27 cellular contexts compared by ENCODE assay signal in genomic region chr21:44650973-44651675, GRCh38. TPM values are rescaled to one million over a fixed set of nuclear protein-coding genes. Genes with fewer than 3 reads are reported as not detected.
"Had no signal": no experiment of that assay in that cellular context is flagged by ENCODE, and none has a peak within 500 bp of the region (broad histone marks: within the 10 kb centered on the region; RNA-seq: fewer than 3 reads in every experiment).

No MANE protein-coding gene starts in this region.

- H3K4me2 ChIP-seq: smooth muscle cell had no signal

- H3K36me3 ChIP-seq: esophagus squamous epithelium, gastrocnemius medialis, left lung, neutrophil, sigmoid colon, thoracic aorta, upper lobe of left lung had no signal

- H3K27me3 Mint-ChIP-seq: activated naive CD8-positive, alpha-beta T cell treated with anti-CD3 and anti-CD28 coated beads for 36 hours; activated T-helper 17 cell treated with anti-CD3 and anti-CD28 coated beads, Interleukin-2, amount 50 U/mL, for 72 hours; central memory CD8-positive, alpha-beta T cell; natural killer cell treated with Interleukin-12 subunit alpha and Interleukin-12 subunit beta and Interleukin-15 and Interleukin-18, amount 100 ng/mL, for 72 hours had no signal

- H3K27me3 ChIP-seq: upper lobe of left lung had no signal

- H3K4me3 ChIP-seq: esophagus squamous epithelium, gastrocnemius medialis, left lung, sigmoid colon, smooth muscle cell, thoracic aorta, upper lobe of left lung had no signal

- H3K9ac ChIP-seq: parathyroid adenoma had no signal

- H3K27ac Mint-ChIP-seq: activated naive CD8-positive, alpha-beta T cell treated with anti-CD3 and anti-CD28 coated beads for 36 hours; activated T-helper 17 cell treated with anti-CD3 and anti-CD28 coated beads, Interleukin-2, amount 50 U/mL, for 72 hours; mesothelial cell of epicardium; natural killer cell treated with Interleukin-12 subunit alpha and Interleukin-12 subunit beta and Interleukin-15 and Interleukin-18, amount 100 ng/mL, for 72 hours; T-helper 1 cell treated with Interleukin-12 subunit alpha and Interleukin-12 subunit beta and Interleukin-4 antibody, amounts not matched to agents 30 μg/mL and 1 μg/mL, for 36 hours had no signal

- ATAC-seq: activated T-helper 17 cell treated with anti-CD3 and anti-CD28 coated beads, Interleukin-2, amount 50 U/mL, for 72 hours; gastrocnemius medialis; left lung; natural killer cell treated with Interleukin-12 subunit alpha and Interleukin-12 subunit beta and Interleukin-15 and Interleukin-18, amount 100 ng/mL, for 72 hours had no signal

- H3K4me3 Mint-ChIP-seq: activated naive CD8-positive, alpha-beta T cell treated with anti-CD3 and anti-CD28 coated beads for 36 hours; activated T-helper 17 cell treated with anti-CD3 and anti-CD28 coated beads, Interleukin-2, amount 50 U/mL, for 72 hours; central memory CD8-positive, alpha-beta T cell; mesothelial cell of epicardium; natural killer cell treated with Interleukin-12 subunit alpha and Interleukin-12 subunit beta and Interleukin-15 and Interleukin-18, amount 100 ng/mL, for 72 hours; T-helper 1 cell treated with Interleukin-12 subunit alpha and Interleukin-12 subunit beta and Interleukin-4 antibody, amounts not matched to agents 30 μg/mL and 1 μg/mL, for 36 hours had no signal

- H3K36me3 Mint-ChIP-seq: mesothelial cell of epicardium had no signal

- DNase-seq: activated CD4-positive, alpha-beta T cell treated with anti-CD3 and anti-CD28 coated beads for 4 hours; activated CD4-positive, alpha-beta T cell treated with anti-CD3 and anti-CD28 coated beads, Interleukin-2, amount 50 U/mL, for 48 hours; activated CD4-positive, CD25-positive, alpha-beta regulatory T cell; activated naive CD8-positive, alpha-beta T cell treated with anti-CD3 and anti-CD28 coated beads for 36 hours; activated T-cell treated with anti-CD3 and anti-CD28 coated beads, Interleukin-2, amount 50 U/mL, for 1 hour; esophagus squamous epithelium; gastrocnemius medialis; hippocampal formation; kidney glomerular epithelial cell; sigmoid colon; stimulated activated CD4-positive, alpha-beta T cell treated with anti-CD3 and anti-CD28 coated beads, Interleukin-15, amount 100 ng/mL, for 24 hours; stimulated activated CD8-positive, alpha-beta memory T cell treated with anti-CD3 and anti-CD28 coated beads, Interleukin-4, amount 100 ng/mL, for 48 hours; stimulated activated naive CD4-positive, alpha-beta T cell treated with Interleukin-2 at 50 U/mL for 16 hours had no signal

- H3K4me1 ChIP-seq: esophagus squamous epithelium, gastrocnemius medialis, left lung, parathyroid adenoma, sigmoid colon, upper lobe of left lung had no signal

- H3K27ac ChIP-seq: esophagus squamous epithelium, gastrocnemius medialis, left lung, neutrophil, parathyroid adenoma, sigmoid colon, thoracic aorta, upper lobe of left lung had no signal

- H3K9me3 ChIP-seq: esophagus squamous epithelium, gastrocnemius medialis, left lung, neutrophil had no signal

RNA-seq across cellular contexts. Expression of gene KRTAP12-4, which starts 3.3 kb away (rescaled TPM):
- total RNA-seq: activated naive CD8-positive, alpha-beta T cell treated with anti-CD3 and anti-CD28 coated beads for 36 hours; activated T-helper 17 cell treated with anti-CD3 and anti-CD28 coated beads, Interleukin-2, amount 50 U/mL, for 72 hours; astrocyte; dermis microvascular lymphatic vessel endothelial cell; esophagus squamous epithelium; gastrocnemius medialis; left lung; lung microvascular endothelial cell; mesothelial cell of epicardium; natural killer cell treated with Interleukin-12 subunit alpha and Interleukin-12 subunit beta and Interleukin-15 and Interleukin-18, amount 100 ng/mL, for 72 hours; sigmoid colon; smooth muscle cell; thoracic aorta; upper lobe of left lung had no signal
- polyA plus RNA-seq: sigmoid colon, smooth muscle cell had no signal

RNA-seq across cellular contexts. Expression of gene KRTAP10-11, which starts 4.9 kb away (rescaled TPM):
- total RNA-seq: activated naive CD8-positive, alpha-beta T cell treated with anti-CD3 and anti-CD28 coated beads for 36 hours; activated T-helper 17 cell treated with anti-CD3 and anti-CD28 coated beads, Interleukin-2, amount 50 U/mL, for 72 hours; astrocyte; dermis microvascular lymphatic vessel endothelial cell; esophagus squamous epithelium; gastrocnemius medialis; left lung; lung microvascular endothelial cell; mesothelial cell of epicardium; natural killer cell treated with Interleukin-12 subunit alpha and Interleukin-12 subunit beta and Interleukin-15 and Interleukin-18, amount 100 ng/mL, for 72 hours; sigmoid colon; smooth muscle cell; thoracic aorta; upper lobe of left lung had no signal
- polyA plus RNA-seq: sigmoid colon, smooth muscle cell had no signal

RNA-seq across cellular contexts. Expression of gene KRTAP12-3, which starts 6.6 kb away (rescaled TPM):
- total RNA-seq: activated naive CD8-positive, alpha-beta T cell treated with anti-CD3 and anti-CD28 coated beads for 36 hours; activated T-helper 17 cell treated with anti-CD3 and anti-CD28 coated beads, Interleukin-2, amount 50 U/mL, for 72 hours; astrocyte; dermis microvascular lymphatic vessel endothelial cell; esophagus squamous epithelium; gastrocnemius medialis; left lung; lung microvascular endothelial cell; mesothelial cell of epicardium; natural killer cell treated with Interleukin-12 subunit alpha and Interleukin-12 subunit beta and Interleukin-15 and Interleukin-18, amount 100 ng/mL, for 72 hours; sigmoid colon; smooth muscle cell; thoracic aorta; upper lobe of left lung had no signal
- polyA plus RNA-seq: sigmoid colon, smooth muscle cell had no signal

RNA-seq across cellular contexts. Expression of gene KRTAP10-10, which starts 14.0 kb away (rescaled TPM):
- total RNA-seq: activated naive CD8-positive, alpha-beta T cell treated with anti-CD3 and anti-CD28 coated beads for 36 hours; activated T-helper 17 cell treated with anti-CD3 and anti-CD28 coated beads, Interleukin-2, amount 50 U/mL, for 72 hours; astrocyte; dermis microvascular lymphatic vessel endothelial cell; esophagus squamous epithelium; gastrocnemius medialis; left lung; lung microvascular endothelial cell; mesothelial cell of epicardium; natural killer cell treated with Interleukin-12 subunit alpha and Interleukin-12 subunit beta and Interleukin-15 and Interleukin-18, amount 100 ng/mL, for 72 hours; sigmoid colon; smooth muscle cell; thoracic aorta; upper lobe of left lung had no signal
- polyA plus RNA-seq: sigmoid colon, smooth muscle cell had no signal

RNA-seq across cellular contexts. Expression of gene KRTAP12-2, which starts 15.6 kb away (rescaled TPM):
- total RNA-seq: activated naive CD8-positive, alpha-beta T cell treated with anti-CD3 and anti-CD28 coated beads for 36 hours; activated T-helper 17 cell treated with anti-CD3 and anti-CD28 coated beads, Interleukin-2, amount 50 U/mL, for 72 hours; astrocyte; dermis microvascular lymphatic vessel endothelial cell; esophagus squamous epithelium; gastrocnemius medialis; left lung; lung microvascular endothelial cell; mesothelial cell of epicardium; natural killer cell treated with Interleukin-12 subunit alpha and Interleukin-12 subunit beta and Interleukin-15 and Interleukin-18, amount 100 ng/mL, for 72 hours; sigmoid colon; smooth muscle cell; thoracic aorta; upper lobe of left lung had no signal
- polyA plus RNA-seq: sigmoid colon, smooth muscle cell had no signal
